13 cellular contexts compared by ENCODE assay signal in the genomic region with DNA sequence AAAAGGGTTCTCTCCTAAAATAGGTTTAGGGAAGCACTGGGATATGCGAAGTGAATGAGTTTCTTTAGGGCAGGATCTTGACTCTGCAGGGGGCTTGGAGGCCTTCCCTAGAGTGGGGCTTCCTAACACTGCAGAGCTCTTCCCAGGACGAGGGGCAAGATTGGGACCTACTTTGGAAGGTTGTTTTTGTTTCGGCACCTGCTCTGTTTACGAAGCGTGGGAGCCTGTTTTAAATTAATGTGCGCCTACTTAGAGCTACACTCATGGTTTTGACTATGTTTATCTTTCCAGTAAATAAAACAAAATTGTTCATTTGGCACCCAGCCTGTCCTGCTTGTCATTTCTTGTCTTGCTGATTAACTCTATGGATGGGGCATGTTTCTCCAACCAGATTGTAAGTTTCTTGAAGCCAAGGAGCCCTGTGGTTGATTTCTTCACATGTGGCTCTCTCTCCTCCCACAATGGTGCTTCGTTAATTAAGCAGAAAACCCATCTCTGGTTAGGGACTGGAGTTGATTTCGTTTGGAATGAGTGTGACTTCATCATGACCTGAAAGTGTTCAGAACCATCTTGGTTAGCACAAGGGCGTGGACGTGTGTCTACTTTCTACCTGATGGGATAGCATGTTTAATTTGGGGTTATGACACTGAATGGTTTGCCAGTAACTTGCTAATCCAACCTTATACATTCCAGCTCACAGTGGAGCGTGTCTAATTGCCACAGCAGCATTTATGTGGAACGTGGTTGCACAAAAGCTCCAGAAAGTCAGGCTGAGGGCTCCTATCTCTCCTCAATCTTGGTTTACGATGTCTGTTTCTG.
DNase-seq lines count a peak whose midpoint lies in the region; TF ChIP-seq lines count a peak whose summit lies in the region.
"Had no signal": no experiment of that assay in that cellular context is flagged by ENCODE, and none has a peak within 500 bp of the region (broad histone marks: within the 10 kb centered on the region; RNA-seq: fewer than 3 reads in every experiment).

No MANE protein-coding gene starts in this region.

- no peak overlapping the region for H3K4me3 ChIP-seq in adrenal gland
- H3K4me3 ChIP-seq in hepatocyte, result no peak overlapping the region
- no peak overlapping the region for H3K4me3 ChIP-seq in smooth muscle cell
- no peak overlapping the region for H3K4me3 ChIP-seq in BE2C (ENCODE audit: low read depth, low read length)
- H3K4me3 ChIP-seq: HAP-1, lung had no signal

- no peak overlapping the region for H2AK5ac ChIP-seq in H9 (ENCODE audit: insufficient read length, low read length)

- no peaks in the 10 kb centered on the region for H3K23me2 ChIP-seq in H9 (ENCODE audit: insufficient read length, low read depth, low read length, poor library complexity, severe bottlenecking)

- H3K27ac Mint-ChIP-seq in H9, result peak overlapping the region; percentile 83 to 94 (median 85)
- H3K27ac Mint-ChIP-seq: CD8-positive, alpha-beta T cell had no signal

- no peaks in the 10 kb centered on the region for H3K27me3 Mint-ChIP-seq in H9 (ENCODE audit: low read depth)

- no peak overlapping the region for H2BK12ac ChIP-seq in H9 (ENCODE audit: insufficient read length, low read depth, low read length)

- H4K91ac ChIP-seq in H9 (ENCODE audit: insufficient read length, low read depth, low read length), result no peak overlapping the region

- H3K4me3 Mint-ChIP-seq in H9, result peak overlapping the region in 1 of 2 experiments; percentile 27; a peak in 2 of 5 replicates
- H3K4me3 Mint-ChIP-seq: activated T-cell treated with anti-CD3 and anti-CD28 coated beads, Interleukin-2, amount 50 U/mL, for 4 hours; CD8-positive, alpha-beta T cell had no signal

- TF ChIP-seq CTCF in H9 (conservative IDR thresholded peaks at IDR 0.05), result no peak
- TF ChIP-seq CTCF in adrenal gland (IDR thresholded peaks at IDR 0.05), result no peak
- no peak for TF ChIP-seq CTCF in hepatocyte (IDR thresholded peaks at IDR 0.05; ENCODE audit: poor library complexity)
- TF ChIP-seq CTCF in smooth muscle cell (IDR thresholded peaks at IDR 0.05; ENCODE audit: borderline replicate concordance, insufficient read depth, poor library complexity, severe bottlenecking), result no peak
- TF ChIP-seq CTCF in BE2C (IDR thresholded peaks at IDR 0.05; ENCODE audit: low read depth, low read length), result no peak

- WGBS in H9 (ENCODE audit: extremely low coverage, insufficient read length, low lambda C conversion rate), result no CpG with 5 or more reads among the region's 13 CpGs
- WGBS in adrenal gland, 4 donors, result 88 to 92% (median 90%) methylated on average over 13 of the region's 13 CpGs
- WGBS in hepatocyte (ENCODE audit: low lambda C conversion rate, missing lambda C conversion rate), result 66% methylated on average over 13 of the region's 13 CpGs
- WGBS in smooth muscle cell (ENCODE audit: low lambda C conversion rate), result 43% methylated on average over 13 of the region's 13 CpGs

- peaks cover 11% of the 10 kb centered on the region for H3K79me1 ChIP-seq in H9 (ENCODE audit: insufficient read depth, low read depth, low read length, poor library complexity, severe bottlenecking)

- H2BK15ac ChIP-seq in H9 (ENCODE audit: low read depth, low read length), result no peak overlapping the region

- no peak overlapping the region for H2AFZ ChIP-seq in H9 (ENCODE audit: low read length)
- no peak overlapping the region for H2AFZ ChIP-seq in hepatocyte
- H2AFZ ChIP-seq in smooth muscle cell (ENCODE audit: low read depth), result no peak overlapping the region

- H3K9me2 ChIP-seq in hepatocyte (replicated peaks; ENCODE audit: insufficient read depth), result no peaks in the 10 kb centered on the region

- H2BK20ac ChIP-seq in H9 (ENCODE audit: low read depth, low read length, poor library complexity, severe bottlenecking), result no peak overlapping the region

- intact Hi-C loops in adrenal gland (cut with DNase I), result no loop called here

- H3K9me3 Mint-ChIP-seq in H9, result no peaks in the 10 kb centered on the region; a peak in 1 of 5 replicates
- H3K9me3 Mint-ChIP-seq: activated T-cell treated with anti-CD3 and anti-CD28 coated beads, Interleukin-2, amount 50 U/mL, for 4 hours; CD8-positive, alpha-beta T cell had no signal

- H3K79me2 ChIP-seq in H9 (ENCODE audit: insufficient read depth, low read length) (peaks cover 19% of the 10 kb centered on the region; the same call in 1 of the 2 replicates), hepatocyte (peaks cover 99% of the 10 kb centered on the region), smooth muscle cell (ENCODE audit: low read depth) (peaks cover 81% of the 10 kb centered on the region)

- H3K18ac ChIP-seq in H9 (ENCODE audit: insufficient read length, low read depth, low read length), result no peak overlapping the region

- H3K9ac ChIP-seq in H9 (ENCODE audit: extremely low read depth, insufficient read length, low read length) (no peak overlapping the region), smooth muscle cell (ENCODE audit: low read depth) (no peak overlapping the region)

- H3K4ac ChIP-seq in H9 (ENCODE audit: low read depth, low read length), result no peak overlapping the region

- H2BK120ac ChIP-seq in H9 (ENCODE audit: low read depth, low read length, poor library complexity, severe bottlenecking), result no peak overlapping the region

- H4K8ac ChIP-seq in H9 (replicated peaks; ENCODE audit: insufficient read length, low read depth, low read length), result no peak overlapping the region

- H3K36me3 ChIP-seq in adrenal gland (replicated peaks in 1 of 2) (no peaks in the 10 kb centered on the region), hepatocyte (replicated peaks; ENCODE audit: insufficient read depth, low read depth) (no peaks in the 10 kb centered on the region), smooth muscle cell (ENCODE audit: low read depth) (no peaks in the 10 kb centered on the region), BE2C (no peaks in the 10 kb centered on the region; the same call in 1 of the 2 replicates)
- H3K36me3 ChIP-seq: HAP-1 had no signal

- no peak overlapping the region for H3K23ac ChIP-seq in H9 (ENCODE audit: insufficient read length, low read depth, low read length)

- H3K4me1 ChIP-seq in H9 (ENCODE audit: insufficient read depth, low read length), result peaks cover 25% of the 10 kb centered on the region
- peaks cover 9 to 31% of the 10 kb centered on the region in 2 donors for H3K4me1 ChIP-seq in adrenal gland (replicated peaks in 1 of 2)
- H3K4me1 ChIP-seq in hepatocyte (ENCODE audit: insufficient read depth), result peaks cover 11% of the 10 kb centered on the region
- peaks cover 70% of the 10 kb centered on the region for H3K4me1 ChIP-seq in smooth muscle cell (ENCODE audit: low read depth)
- peaks cover 33% of the 10 kb centered on the region for H3K4me1 ChIP-seq in BE2C

- no peak overlapping the region for H3K27ac ChIP-seq in H9 (ENCODE audit: insufficient read length, low read depth, low read length)
- H3K27ac ChIP-seq in adrenal gland, result peak overlapping the region in 4 of 5 donors; percentile 3 to 64 (median 28)
- H3K27ac ChIP-seq in hepatocyte, result peak overlapping the region; percentile 34
- peak overlapping the region; percentile 92 for H3K27ac ChIP-seq in smooth muscle cell (ENCODE audit: low read depth)

- H3K27me3 ChIP-seq in H9 (ENCODE audit: insufficient read depth, low read length) (no peaks in the 10 kb centered on the region), adrenal gland (no peaks in the 10 kb centered on the region), hepatocyte (no peaks in the 10 kb centered on the region), smooth muscle cell (ENCODE audit: low read depth) (no peaks in the 10 kb centered on the region), BE2C (no peaks in the 10 kb centered on the region)

- H3K4me2 ChIP-seq in H9 (ENCODE audit: insufficient read depth, insufficient read length, low read length), result no peak overlapping the region
- peak overlapping the region; percentile 17 for H3K4me2 ChIP-seq in hepatocyte
- H3K4me2 ChIP-seq in smooth muscle cell, result peak overlapping the region; percentile 80

- peaks cover 19 to 23% (median 20%) of the 10 kb centered on the region in 3 experiments for H3K36me3 Mint-ChIP-seq in H9 (ENCODE audit: insufficient read depth in 1 of 3, low read depth in 3 of 3)
- H3K36me3 Mint-ChIP-seq: CD8-positive, alpha-beta T cell had no signal

- no peak overlapping the region for H3K56ac ChIP-seq in H9 (ENCODE audit: insufficient read length, low read depth, low read length)

- H3F3A ChIP-seq in smooth muscle cell (ENCODE audit: low read depth), result peaks cover 12% of the 10 kb centered on the region

- H3K4me1 Mint-ChIP-seq in H9, result peaks cover 92 to 95% of the 10 kb centered on the region in 2 experiments

- TF ChIP-seq POLR2A in adrenal gland (IDR thresholded peaks at IDR 0.05), result no peak

- no peak overlapping the region for H3T11ph ChIP-seq in H9 (ENCODE audit: low read length)

- no peak overlapping the region for H3K14ac ChIP-seq in H9 (ENCODE audit: insufficient read depth, low read length)

- no peak overlapping the region for H2BK5ac ChIP-seq in H9 (ENCODE audit: insufficient read length, low read length)

- H3K9me3 ChIP-seq in H9 (ENCODE audit: control insufficient read depth, low read depth, low read length) (no peaks in the 10 kb centered on the region), adrenal gland (replicated peaks in 1 of 3) (no peaks in the 10 kb centered on the region), hepatocyte (ENCODE audit: low read depth) (no peaks in the 10 kb centered on the region), smooth muscle cell (replicated peaks; ENCODE audit: low read depth) (no peaks in the 10 kb centered on the region), BE2C (no peaks in the 10 kb centered on the region)
- H3K9me3 ChIP-seq: HAP-1 had no signal

- DNase-seq in H9, result no peak
- no peak for DNase-seq in adrenal gland
- no peak for DNase-seq in hepatocyte (ENCODE audit: low spot score)
- no peak for DNase-seq in smooth muscle cell (lab: John Stamatoyannopoulos, UW; ENCODE audit: unreplicated experiment)
- DNase-seq in BE2C, result no peak
- no peak for DNase-seq in activated effector memory CD4-positive, alpha-beta T cell treated with Interleukin-2 at 50 U/mL for 16 hours
- no peak for DNase-seq in EL
- DNase-seq in LoVo (ENCODE audit: low spot score), result no peak
- DNase-seq: activated T-cell treated with anti-CD3 and anti-CD28 coated beads, Interleukin-2, amount 50 U/mL, for 4 hours; CD8-positive, alpha-beta T cell; foreskin melanocyte had no signal

- no peaks in the 10 kb centered on the region for H4K20me1 ChIP-seq in H9 (ENCODE audit: control insufficient read depth, insufficient read depth, insufficient read length)
- H4K20me1 ChIP-seq in hepatocyte (ENCODE audit: insufficient read depth, poor library complexity, severe bottlenecking), result peaks cover 43% of the 10 kb centered on the region
- peaks cover 36% of the 10 kb centered on the region for H4K20me1 ChIP-seq in smooth muscle cell (ENCODE audit: low read depth)

- H4K5ac ChIP-seq in H9 (ENCODE audit: insufficient read length, low read depth, low read length), result no peak overlapping the region
